Comparison of ENCODE assay signal across 17 cellular contexts in the genomic region with DNA sequence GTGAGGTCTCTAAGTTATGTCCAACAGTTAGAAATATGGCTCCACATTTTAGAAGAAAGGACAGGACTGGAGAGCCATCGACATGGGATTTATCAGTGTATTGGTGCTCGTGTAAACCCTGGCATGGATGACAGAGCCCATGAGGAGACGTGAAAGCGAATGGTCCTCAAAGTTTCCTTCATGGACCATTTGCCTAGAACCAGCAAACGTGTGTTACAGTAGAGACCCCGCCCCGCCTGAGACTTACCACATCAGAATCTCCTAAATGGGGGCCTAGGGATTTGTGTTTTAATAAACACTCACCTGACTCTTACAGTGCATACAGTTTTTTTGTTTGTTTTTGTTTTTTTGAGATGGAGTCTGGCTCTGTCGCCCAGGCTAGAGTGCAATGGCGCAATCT. TPM values are rescaled to one million over a fixed set of nuclear protein-coding genes. Genes with fewer than 3 reads are reported as not detected.
A peak's percentile ranks its signal among the peaks of the same experiment; 100 is the strongest.
DNase-seq lines count a peak whose midpoint lies in the region; ATAC-seq and TF ChIP-seq lines count a peak whose summit lies in the region.
"Had no signal": no experiment of that assay in that cellular context is flagged by ENCODE, and none has a peak within 500 bp of the region (broad histone marks: within the 10 kb centered on the region; RNA-seq: fewer than 3 reads in every experiment).

No MANE protein-coding gene starts in this region.

- no peak for TF ChIP-seq POLR2A in erythroblast (IDR thresholded peaks at IDR 0.05; ENCODE audit: low read length)

- H2AK5ac ChIP-seq in mesendoderm (ENCODE audit: low read length) = no peak overlapping the region

- DNase-seq in activated CD8-positive, alpha-beta memory T cell treated with anti-CD3 and anti-CD28 coated beads, Interleukin-2, amount 10 ng/mL, durations not matched to agents 7 days and 5 days = no peak
- no peak for DNase-seq in activated CD8-positive, alpha-beta memory T cell treated with anti-CD3 and anti-CD28 coated beads for 24 hours
- DNase-seq in T-helper 17 cell (no peak), mesendoderm (no peak), erythroblast (lab: John Stamatoyannopoulos, UW) (no peak)
- DNase-seq in effector memory CD4-positive, alpha-beta T cell = no peak
- DNase-seq: effector CD8-positive, alpha-beta T cell; heart left ventricle; MG63; NCI-H187 treated with DMSO at 0.1 percent for 48 hours; NCI-H446 treated with DMSO at 0.1 percent for 48 hours; nephron progenitor cell; stimulated activated naive CD4-positive, alpha-beta T cell had no signal

- H3K4ac ChIP-seq in mesendoderm (ENCODE audit: low read depth, low read length) = no peak overlapping the region

- peaks cover 95% of the 10 kb centered on the region for H3K4me1 Mint-ChIP-seq in activated CD8-positive, alpha-beta memory T cell treated with anti-CD3 and anti-CD28 coated beads, Interleukin-2, amount 10 ng/mL, durations not matched to agents 7 days and 5 days
- peaks cover 82% of the 10 kb centered on the region for H3K4me1 Mint-ChIP-seq in T-helper 17 cell
- H3K4me1 Mint-ChIP-seq in stimulated activated memory B cell treated with anti-CD40 and anti-IgM and Interleukin-4, amounts not matched to agents 10 μg/mL and 1 μg/mL and 100 μg/mL, for 72 hours = peaks cover 95% of the 10 kb centered on the region

- peaks cover 97% of the 10 kb centered on the region for H3K4me1 ChIP-seq in effector memory CD4-positive, alpha-beta T cell (ENCODE audit: control insufficient read depth, insufficient read depth, low read length, poor library complexity, severe bottlenecking)
- peaks cover 3% of the 10 kb centered on the region for H3K4me1 ChIP-seq in mesendoderm (ENCODE audit: control insufficient read depth, low read depth, low read length)

- no peak for ATAC-seq in activated CD8-positive, alpha-beta memory T cell treated with anti-CD3 and anti-CD28 coated beads, Interleukin-2, amount 10 ng/mL, durations not matched to agents 7 days and 5 days
- ATAC-seq in T-helper 17 cell (no peak), GM19035 (IDR thresholded peaks at IDR 0.05; ENCODE audit: unreplicated experiment) (no peak)
- ATAC-seq in stimulated activated memory B cell treated with anti-CD40 and anti-IgM and Interleukin-4, amounts not matched to agents 10 μg/mL and 1 μg/mL and 100 μg/mL, for 72 hours = no peak
- ATAC-seq: HCT116 had no signal

- no peak overlapping the region for H3K23ac ChIP-seq in mesendoderm (ENCODE audit: low read length)

- H3K56ac ChIP-seq in mesendoderm (ENCODE audit: low read length) = no peak overlapping the region

- no peak overlapping the region for H3K4me3 ChIP-seq in effector memory CD4-positive, alpha-beta T cell (ENCODE audit: insufficient read depth, low read depth, low read length, poor library complexity, severe bottlenecking)
- H3K4me3 ChIP-seq in mesendoderm (ENCODE audit: low read length) = no peak overlapping the region
- H3K4me3 ChIP-seq: heart left ventricle, lung, MG63 had no signal

- H2BK15ac ChIP-seq in mesendoderm (replicated peaks; ENCODE audit: low read depth) = no peak overlapping the region

- no peaks in the 10 kb centered on the region for H3K27me3 ChIP-seq in effector memory CD4-positive, alpha-beta T cell (replicated peaks; ENCODE audit: control insufficient read depth, insufficient read depth, low read length, poor library complexity, severe bottlenecking)
- no peaks in the 10 kb centered on the region for H3K27me3 ChIP-seq in mesendoderm (ENCODE audit: insufficient read depth, low read length, poor library complexity)
- H3K27me3 ChIP-seq: heart left ventricle, MG63 had no signal

- H3K18ac ChIP-seq in mesendoderm (ENCODE audit: low read length) = no peak overlapping the region

- peak overlapping the region; percentile 90 for H3K27ac ChIP-seq in effector memory CD4-positive, alpha-beta T cell (ENCODE audit: insufficient read depth, low read length, poor library complexity, severe bottlenecking)
- H3K27ac ChIP-seq in mesendoderm (ENCODE audit: low read depth, low read length) = no peak overlapping the region

- H3K4me3 Mint-ChIP-seq in activated CD8-positive, alpha-beta memory T cell treated with anti-CD3 and anti-CD28 coated beads, Interleukin-2, amount 10 ng/mL, durations not matched to agents 7 days and 5 days = peak overlapping the region; percentile 76
- H3K4me3 Mint-ChIP-seq in T-helper 17 cell = peak overlapping the region; percentile 91
- H3K4me3 Mint-ChIP-seq in stimulated activated memory B cell treated with anti-CD40 and anti-IgM and Interleukin-4, amounts not matched to agents 10 μg/mL and 1 μg/mL and 100 μg/mL, for 72 hours = no peak overlapping the region
- H3K4me3 Mint-ChIP-seq: nephron progenitor cell had no signal

- H2BK120ac ChIP-seq in mesendoderm (ENCODE audit: low read depth, low read length) = no peak overlapping the region

- peaks cover 27% of the 10 kb centered on the region for H3K36me3 ChIP-seq in effector memory CD4-positive, alpha-beta T cell (ENCODE audit: control insufficient read depth, insufficient read depth, low read length)
- H3K36me3 ChIP-seq in mesendoderm (ENCODE audit: control insufficient read depth, insufficient read depth, low read length) = no peaks in the 10 kb centered on the region
- H3K36me3 ChIP-seq: heart left ventricle, MG63 had no signal

- no CpG with 5 or more reads among the region's 9 CpGs for WGBS in mesendoderm (ENCODE audit: extremely low coverage, insufficient coverage, low lambda C conversion rate)

- H3K27me3 Mint-ChIP-seq in activated CD8-positive, alpha-beta memory T cell treated with anti-CD3 and anti-CD28 coated beads, Interleukin-2, amount 10 ng/mL, durations not matched to agents 7 days and 5 days = no peaks in the 10 kb centered on the region
- H3K27me3 Mint-ChIP-seq in T-helper 17 cell = no peaks in the 10 kb centered on the region
- H3K27me3 Mint-ChIP-seq in stimulated activated memory B cell treated with anti-CD40 and anti-IgM and Interleukin-4, amounts not matched to agents 10 μg/mL and 1 μg/mL and 100 μg/mL, for 72 hours = no peaks in the 10 kb centered on the region

- no peak overlapping the region for H4K5ac ChIP-seq in mesendoderm (ENCODE audit: low read length)

- peaks cover 82% of the 10 kb centered on the region for H3K36me3 Mint-ChIP-seq in activated CD8-positive, alpha-beta memory T cell treated with anti-CD3 and anti-CD28 coated beads, Interleukin-2, amount 10 ng/mL, durations not matched to agents 7 days and 5 days
- peaks cover 14% of the 10 kb centered on the region for H3K36me3 Mint-ChIP-seq in T-helper 17 cell (ENCODE audit: low read depth)
- peaks cover 47% of the 10 kb centered on the region for H3K36me3 Mint-ChIP-seq in stimulated activated memory B cell treated with anti-CD40 and anti-IgM and Interleukin-4, amounts not matched to agents 10 μg/mL and 1 μg/mL and 100 μg/mL, for 72 hours

- H3K79me2 ChIP-seq in mesendoderm (ENCODE audit: control insufficient read depth, insufficient read depth, low read length) = no peaks in the 10 kb centered on the region

- CTCF ChIA-PET in activated CD8-positive, alpha-beta memory T cell treated with anti-CD3 and anti-CD28 coated beads, Interleukin-2, amount 10 ng/mL, durations not matched to agents 7 days and 5 days (lab: Charles Lee) = interaction anchor here (1.0 to 23.4 kb wide), 5 partner anchors 8 to 115 kb away, joined by 5 to 607 read pairs (median 18); partner anchors contain the start of gene EVL

- no peak overlapping the region for H2BK5ac ChIP-seq in mesendoderm (ENCODE audit: low read length)

- peaks cover 5% of the 10 kb centered on the region for H3K79me1 ChIP-seq in mesendoderm (ENCODE audit: low read length)

- H3K9me3 ChIP-seq in T-helper 17 cell (ENCODE audit: control insufficient read depth, low read length, poor library complexity, severe bottlenecking) = no peaks in the 10 kb centered on the region
- no peaks in the 10 kb centered on the region for H3K9me3 ChIP-seq in effector memory CD4-positive, alpha-beta T cell (ENCODE audit: control insufficient read depth, low read length)
- H3K9me3 ChIP-seq: heart left ventricle, MG63 had no signal

- peak overlapping the region; percentile 89 for H3K27ac Mint-ChIP-seq in activated CD8-positive, alpha-beta memory T cell treated with anti-CD3 and anti-CD28 coated beads, Interleukin-2, amount 10 ng/mL, durations not matched to agents 7 days and 5 days
- H3K27ac Mint-ChIP-seq in T-helper 17 cell = peak overlapping the region; percentile 99
- H3K27ac Mint-ChIP-seq in stimulated activated memory B cell treated with anti-CD40 and anti-IgM and Interleukin-4, amounts not matched to agents 10 μg/mL and 1 μg/mL and 100 μg/mL, for 72 hours = peak overlapping the region; percentile 97

- H3K9ac ChIP-seq in mesendoderm (ENCODE audit: low read length) = no peak overlapping the region

- no peak overlapping the region for H4K8ac ChIP-seq in mesendoderm (ENCODE audit: low read depth, low read length)

- no peaks in the 10 kb centered on the region for H3K9me3 Mint-ChIP-seq in activated CD8-positive, alpha-beta memory T cell treated with anti-CD3 and anti-CD28 coated beads, Interleukin-2, amount 10 ng/mL, durations not matched to agents 7 days and 5 days (ENCODE audit: low read depth)
- no peaks in the 10 kb centered on the region for H3K9me3 Mint-ChIP-seq in stimulated activated memory B cell treated with anti-CD40 and anti-IgM and Interleukin-4, amounts not matched to agents 10 μg/mL and 1 μg/mL and 100 μg/mL, for 72 hours

- H3K4me2 ChIP-seq in mesendoderm (ENCODE audit: low read length) = no peak overlapping the region

RNA-seq across cellular contexts. Expression of gene EVL, which starts 12.2 kb away (rescaled TPM):
- 100 to 1,000 TPM; 774 to 910 TPM for total RNA-seq in activated CD8-positive, alpha-beta memory T cell treated with anti-CD3 and anti-CD28 coated beads, Interleukin-2, amount 10 ng/mL, durations not matched to agents 7 days and 5 days
- 100 to 1,000 TPM; 793 to 831 TPM for total RNA-seq in T-helper 17 cell
- 25.6 TPM for polyA plus RNA-seq in mesendoderm (2013, experiment 1 of 2)
- 26.2 TPM for polyA plus RNA-seq in mesendoderm (2013, experiment 2 of 2)
